In the genomic region with DNA sequence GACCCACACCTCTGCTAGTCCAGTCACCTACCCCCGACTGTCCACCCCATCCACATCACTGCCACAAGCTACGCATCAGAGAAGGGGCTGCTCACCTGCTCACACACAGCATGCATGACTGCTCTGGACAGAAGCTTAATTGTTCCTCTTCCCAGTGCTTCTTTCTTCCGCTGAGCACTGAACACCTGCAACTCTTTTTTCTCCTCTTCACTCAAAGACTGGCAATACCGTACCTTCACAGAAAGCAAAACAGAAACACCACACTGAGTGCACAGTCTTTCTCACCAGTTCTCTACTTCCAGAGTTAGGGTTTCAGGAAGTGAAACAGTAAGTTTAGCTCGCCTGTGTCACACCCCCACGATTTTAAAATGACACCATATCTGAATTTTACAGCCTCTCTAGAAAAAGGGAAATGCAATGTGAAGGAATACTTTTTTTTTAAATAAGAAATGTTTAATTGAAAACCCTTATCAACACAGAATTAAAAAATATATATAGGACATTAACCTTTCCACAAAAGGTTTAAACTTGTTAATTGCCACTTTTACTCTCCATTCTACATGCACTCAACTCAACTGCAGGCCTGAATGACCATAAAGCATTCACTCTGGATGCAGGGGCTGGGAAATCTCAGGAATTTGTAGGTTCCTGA, we compare ENCODE assay signal across 8 cellular contexts.
DNase-seq lines count a peak whose midpoint lies in the region; ATAC-seq and TF ChIP-seq lines count a peak whose summit lies in the region.

No MANE protein-coding gene starts in this region.

- peak overlapping the region in 1 of 2 donors; percentile 7 for H3K27ac Mint-ChIP-seq in effector memory CD8-positive, alpha-beta T cell

- no peaks in the 10 kb centered on the region for H3K27me3 ChIP-seq in prostate gland (replicated peaks; ENCODE audit: insufficient read depth)

- no peaks in the 10 kb centered on the region for H3K4me1 ChIP-seq in prostate gland (replicated peaks)

- no peaks in the 10 kb centered on the region for H3K9me3 ChIP-seq in prostate gland

- H3K4me3 Mint-ChIP-seq in effector memory CD8-positive, alpha-beta T cell = peak overlapping the region; percentile 8 to 49

- WGBS in prostate gland = 67% methylated on average over 6 of the region's 6 CpGs

- peaks cover 54 to 75% of the 10 kb centered on the region in 2 donors for H3K27me3 Mint-ChIP-seq in effector memory CD8-positive, alpha-beta T cell

- H3K4me3 ChIP-seq in prostate gland = no peak overlapping the region

- no peak overlapping the region for H3K27ac ChIP-seq in prostate gland

- H3K4me1 Mint-ChIP-seq in effector memory CD8-positive, alpha-beta T cell (ENCODE audit: low read depth in 2 of 2) = peaks cover 7 to 19% of the 10 kb centered on the region in 2 donors

- ATAC-seq in GM21619 (IDR thresholded peaks at IDR 0.05; ENCODE audit: unreplicated experiment) = peak; percentile 97
- peak; percentile 53 for ATAC-seq in effector memory CD8-positive, alpha-beta T cell (replicated peaks)

- no peaks in the 10 kb centered on the region for H3K36me3 Mint-ChIP-seq in effector memory CD8-positive, alpha-beta T cell (ENCODE audit: insufficient read depth)

- DNase-seq in NCI-H2107 treated with DMSO at 0.1 percent for 48 hours (lab: John Stamatoyannopoulos, UW; ENCODE audit: unreplicated experiment) (peak; percentile 80), NCI-H2107 (lab: John Stamatoyannopoulos, UW) (no peak), KG1 (lab: John Stamatoyannopoulos, UW) (peak; percentile 60), NCI-H226 (no peak), prostate gland (ENCODE audit: low spot score) (no peak)
- no peak for DNase-seq in effector memory CD8-positive, alpha-beta T cell
- DNase-seq in effector CD4-positive, alpha-beta T cell = no peak

- intact Hi-C loops in prostate gland (cut with DNase I) = no loop called here

- TF ChIP-seq POLR2A in prostate gland (IDR thresholded peaks at IDR 0.05) = no peak

- H3K9me3 Mint-ChIP-seq in effector memory CD8-positive, alpha-beta T cell = no peaks in the 10 kb centered on the region

- H3K36me3 ChIP-seq in prostate gland = no peaks in the 10 kb centered on the region

- no peak for TF ChIP-seq CTCF in prostate gland (IDR thresholded peaks at IDR 0.05)

Comparison
In these comparisons a context has a peak if more than half of its experiments do, and no peak if none do; other contexts are left out.
1. DNase-seq: peak in NCI-H2107 treated with DMSO at 0.1 percent for 48 hours (single experiment) and KG1 (single experiment); none in NCI-H2107 (single experiment), effector memory CD8-positive, alpha-beta T cell (0 of 3), NCI-H226 (single experiment), effector CD4-positive, alpha-beta T cell (single experiment) and prostate gland (single experiment).